In the genomic region with DNA sequence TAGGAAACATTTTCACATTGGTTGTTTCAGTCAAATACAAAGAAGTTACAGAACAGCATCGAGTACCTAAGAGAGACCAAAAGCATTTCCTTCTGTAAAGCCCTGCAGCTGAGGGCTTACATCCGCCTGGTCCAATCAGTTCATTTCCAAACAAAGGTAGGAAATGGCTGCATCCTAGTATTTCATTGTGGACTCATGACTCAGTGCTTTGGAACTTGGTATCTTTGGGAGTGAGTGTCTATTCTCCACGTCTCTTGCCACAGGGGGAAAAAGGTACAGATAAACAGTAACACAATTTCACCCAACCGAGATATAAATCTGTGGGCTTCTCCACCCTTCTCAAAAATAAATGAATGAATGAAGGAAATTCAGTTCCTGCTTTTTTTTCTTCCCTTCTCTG, we compare ENCODE assay signal across 14 cellular contexts.
DNase-seq lines count a peak whose midpoint lies in the region; FAIRE-seq and TF ChIP-seq lines count a peak whose summit lies in the region.
"Had no signal": no experiment of that assay in that cellular context is flagged by ENCODE, and none has a peak within 500 bp of the region (broad histone marks: within the 10 kb centered on the region; RNA-seq: fewer than 3 reads in every experiment).

No MANE protein-coding gene starts in this region.

- peaks cover 3 to 28% (median 13%) of the 10 kb centered on the region in 4 donors for H3K4me1 ChIP-seq in liver (ENCODE audit: control insufficient read depth in 4 of 4, insufficient read depth in 4 of 4, low read length in 3 of 4)

- H3K4me3 ChIP-seq in bronchial epithelial cell (ENCODE audit: low read depth, low read length) (no peak overlapping the region), liver (ENCODE audit: low read depth in 1 of 3, low read length in 3 of 3) (no peak overlapping the region)
- H3K4me3 ChIP-seq: ascending aorta had no signal

- TF ChIP-seq CTCF in bronchial epithelial cell (IDR thresholded peaks at IDR 0.05; ENCODE audit: insufficient read depth, low read length, severe bottlenecking) (no peak), liver (IDR thresholded peaks at IDR 0.05; ENCODE audit: low read depth, low read length, missing input control) (no peak)

- DNase-seq in NCI-H510A treated with DMSO at 0.1 percent for 48 hours (lab: John Stamatoyannopoulos, UW) (peak; percentile 29), NCI-H510A (lab: John Stamatoyannopoulos, UW) (no peak), bronchial epithelial cell (ENCODE audit: low read depth) (peak; percentile 87), urothelium cell line (ENCODE audit: low spot score) (peak; percentile 48), HCEC 1CT (no peak), medulla oblongata (ENCODE audit: extremely low spot score) (no peak), globus pallidus (ENCODE audit: low spot score) (no peak)
- DNase-seq: activated CD4-positive, alpha-beta T cell treated with anti-CD3 and anti-CD28 coated beads, Interleukin-2, amount 10 ng/mL, durations not matched to agents 7 days and 5 days; NCI-H748 treated with DMSO at 0.1 percent for 48 hours; stimulated activated CD4-positive, alpha-beta T cell treated with anti-CD3 and anti-CD28 coated beads, Interleukin-4, amount 100 ng/mL, for 1 hour had no signal

- peak; percentile 88 for FAIRE-seq in bronchial epithelial cell (lab: Jason Lieb, UNC)
- FAIRE-seq in urothelium cell line (lab: Jason Lieb, UNC): no peak
- FAIRE-seq: A204.1 had no signal

- H3K27me3 ChIP-seq in bronchial epithelial cell (ENCODE audit: control insufficient read depth, insufficient read depth, low read length) (no peaks in the 10 kb centered on the region), liver (ENCODE audit: control insufficient read depth in 4 of 4, insufficient read depth in 4 of 4, low read length in 3 of 4) (no peaks in the 10 kb centered on the region)
- H3K27me3 ChIP-seq: ascending aorta had no signal

- H3K36me3 ChIP-seq in bronchial epithelial cell (ENCODE audit: control insufficient read depth, insufficient read depth, low read length) (no peaks in the 10 kb centered on the region), liver (ENCODE audit: control insufficient read depth in 4 of 4, insufficient read depth in 3 of 4, low read depth in 1 of 4, low read length in 3 of 4) (no peaks in the 10 kb centered on the region)
- H3K36me3 ChIP-seq: ascending aorta had no signal

- 69% methylated on average over 4 of the region's 4 CpGs for WGBS in liver

- no peak overlapping the region for H3K9ac ChIP-seq in liver (ENCODE audit: low read depth in 1 of 2, low read length in 2 of 2)

- H3K9me3 ChIP-seq in liver (ENCODE audit: control insufficient read depth in 4 of 4, low read length in 3 of 4): no peaks in the 10 kb centered on the region
- H3K9me3 ChIP-seq: ascending aorta had no signal

- peak overlapping the region in 1 of 2 donors; percentile 45 for H3K27ac ChIP-seq in liver (ENCODE audit: low read depth in 1 of 2, low read length in 2 of 2)
- H3K27ac ChIP-seq: ascending aorta, HL-60 had no signal

- no peak for TF ChIP-seq RAD21 in liver (IDR thresholded peaks at IDR 0.05)

TF ChIP-seq in liver, 16 proteins besides CTCF, POLR2A, EP300 and RAD21:
- peak in 1 of 2 donors; percentile 63 for TF ChIP-seq JUND (IDR thresholded peaks at IDR 0.05)
- TF ChIP-seq ZBTB33 (IDR thresholded peaks at IDR 0.05): no peak
- TF ChIP-seq HNF4A (conservative IDR thresholded peaks at IDR 0.05): no peak
- TF ChIP-seq NR2F2 (IDR thresholded peaks at IDR 0.05): peak; percentile 13
- no peak for TF ChIP-seq TAF1 (conservative IDR thresholded peaks at IDR 0.05)
- TF ChIP-seq FOXA1 (IDR thresholded peaks at IDR 0.05): no peak

Comparison
In these comparisons a context has a peak if more than half of its experiments do, and no peak if none do; other contexts are left out.
1. DNase-seq: peak in NCI-H510A treated with DMSO at 0.1 percent for 48 hours (single experiment), bronchial epithelial cell (single experiment) and urothelium cell line (single experiment); none in NCI-H510A (single experiment), HCEC 1CT (single experiment), medulla oblongata (single experiment) and globus pallidus (single experiment).